13 cellular contexts compared by ENCODE assay signal in genomic region chr20:56360899-56361199, GRCh38. TPM values are rescaled to one million over a fixed set of nuclear protein-coding genes. Genes with fewer than 3 reads are reported as not detected.
DNase-seq lines count a peak whose midpoint lies in the region; ATAC-seq, FAIRE-seq and TF ChIP-seq lines count a peak whose summit lies in the region.
"Had no signal": no experiment of that assay in that cellular context is flagged by ENCODE, and none has a peak within 500 bp of the region (broad histone marks: within the 10 kb centered on the region; RNA-seq: fewer than 3 reads in every experiment).

No MANE protein-coding gene starts in this region.

- FAIRE-seq in HTR-8/SVneo (lab: Jason Lieb, UNC): no peak

- no peaks in the 10 kb centered on the region for H3K79me2 ChIP-seq in GM23338 (replicated peaks; ENCODE audit: insufficient read depth)

- no peaks in the 10 kb centered on the region for H3K27me3 ChIP-seq in CD8-positive, alpha-beta T cell (ENCODE audit: insufficient read depth, low read length)
- no peaks in the 10 kb centered on the region for H3K27me3 ChIP-seq in breast epithelium
- no peaks in the 10 kb centered on the region for H3K27me3 ChIP-seq in GM23338 (ENCODE audit: insufficient read depth)
- H3K27me3 ChIP-seq: BLaER1 treated with 17β-estradiol and CSF1 and Interleukin-3, amounts not matched to agents 10 nM and 100 nM; SJSA1 had no signal

- no peaks in the 10 kb centered on the region for H3K9me2 ChIP-seq in GM23338 (ENCODE audit: insufficient read depth)

- H4K20me1 ChIP-seq in GM23338 (replicated peaks; ENCODE audit: insufficient read depth): no peaks in the 10 kb centered on the region

- no peak overlapping the region for H3K27ac ChIP-seq in CD8-positive, alpha-beta T cell (ENCODE audit: low read depth, low read length)
- peak overlapping the region; percentile 89 for H3K27ac ChIP-seq in breast epithelium
- H3K27ac ChIP-seq in GM23338 (ENCODE audit: low read depth): no peak overlapping the region
- H3K27ac ChIP-seq: BLaER1 treated with 17β-estradiol and CSF1 and Interleukin-3, amounts not matched to agents 10 nM and 100 nM; SJSA1; WERI-Rb-1 had no signal

- no peak for DNase-seq in CD8-positive, alpha-beta T cell
- DNase-seq in breast epithelium (ENCODE audit: low spot score in 2 of 2) (no peak), A172 (ENCODE audit: low spot score) (no peak), GM23338 (ENCODE audit: low spot score) (no peak), HTR-8/SVneo (ENCODE audit: insufficient read length, low spot score) (no peak)
- DNase-seq in activated naive CD4-positive, alpha-beta T cell treated with anti-CD3 and anti-CD28 coated beads, Interleukin-2, amount 50 U/mL, for 16 hours: no peak
- DNase-seq: NCI-H1105, NCI-H526 treated with DMSO at 0.1 percent for 48 hours, WERI-Rb-1 had no signal

- no peak for TF ChIP-seq CTCF in CD8-positive, alpha-beta T cell (IDR thresholded peaks at IDR 0.05)
- TF ChIP-seq CTCF in breast epithelium (IDR thresholded peaks at IDR 0.05) (no peak), nephron (IDR thresholded peaks at IDR 0.05; ENCODE audit: unreplicated experiment in 3 of 3) (no peak), GM23338 (conservative IDR thresholded peaks at IDR 0.05; ENCODE audit: low read depth in 2 of 2) (no peak)

- TF ChIP-seq POLR2A in breast epithelium (IDR thresholded peaks at IDR 0.05): no peak

- H3K4me3 ChIP-seq in CD8-positive, alpha-beta T cell (ENCODE audit: low read depth, low read length): no peak overlapping the region
- peak overlapping the region in 2 of 3 donors; percentile 90 to 93 for H3K4me3 ChIP-seq in breast epithelium
- no peak overlapping the region for H3K4me3 ChIP-seq in GM23338
- H3K4me3 ChIP-seq: BLaER1 treated with 17β-estradiol and CSF1 and Interleukin-3, amounts not matched to agents 10 nM and 100 nM had no signal

- H3K9me3 Mint-ChIP-seq in CD8-positive, alpha-beta T cell: no peaks in the 10 kb centered on the region
- H3K9me3 Mint-ChIP-seq in IgD-negative memory B cell (no peaks in the 10 kb centered on the region), nephron (no peaks in the 10 kb centered on the region), GM23338 (no peaks in the 10 kb centered on the region; the same call in 2 of the 3 replicates)

- H3K27ac Mint-ChIP-seq in CD8-positive, alpha-beta T cell: no peak overlapping the region
- no peak overlapping the region for H3K27ac Mint-ChIP-seq in IgD-negative memory B cell
- H3K27ac Mint-ChIP-seq in nephron: peak overlapping the region; percentile 85 to 94 (median 93)
- no peak overlapping the region for H3K27ac Mint-ChIP-seq in GM23338

- peaks cover 8% of the 10 kb centered on the region for H3K4me1 ChIP-seq in CD8-positive, alpha-beta T cell (ENCODE audit: insufficient read depth, low read length)
- H3K4me1 ChIP-seq in breast epithelium (peaks cover 7 to 9% of the 10 kb centered on the region in 2 donors), GM23338 (ENCODE audit: insufficient read depth) (peaks cover 14% of the 10 kb centered on the region)

- H3K27me3 Mint-ChIP-seq in CD8-positive, alpha-beta T cell (ENCODE audit: low read depth): no peaks in the 10 kb centered on the region
- no peaks in the 10 kb centered on the region for H3K27me3 Mint-ChIP-seq in IgD-negative memory B cell
- H3K27me3 Mint-ChIP-seq in nephron (ENCODE audit: low read depth): peaks cover 3% of the 10 kb centered on the region
- peaks cover 14% of the 10 kb centered on the region for H3K27me3 Mint-ChIP-seq in GM23338 (ENCODE audit: insufficient read depth, low read depth, poor library complexity)

- H3K36me3 ChIP-seq in CD8-positive, alpha-beta T cell (ENCODE audit: insufficient read depth, low read length): no peaks in the 10 kb centered on the region
- H3K36me3 ChIP-seq in breast epithelium (no peaks in the 10 kb centered on the region), GM23338 (ENCODE audit: insufficient read depth) (no peaks in the 10 kb centered on the region)
- H3K36me3 ChIP-seq: WERI-Rb-1 had no signal

- no peak overlapping the region for H3K4me2 ChIP-seq in GM23338

- POLR2A ChIA-PET in CD8-positive, alpha-beta T cell (lab: Charles Lee): interaction anchor here (3.7 kb wide), 1 partner anchor 32 kb away, joined by 21 read pairs; the partner anchor contains the start of genes AURKA and CSTF1

- H3F3A ChIP-seq in GM23338 (replicated peaks; ENCODE audit: low read depth): no peaks in the 10 kb centered on the region

- H2AFZ ChIP-seq in GM23338: no peak overlapping the region

- CTCF ChIA-PET in CD8-positive, alpha-beta T cell (lab: Charles Lee): interaction anchor here (3.0 kb wide), 1 partner anchor 17 kb away, joined by 8 read pairs; no protein-coding TSS in a partner anchor

- H3K9me3 ChIP-seq in CD8-positive, alpha-beta T cell (ENCODE audit: low read length): no peaks in the 10 kb centered on the region
- H3K9me3 ChIP-seq in breast epithelium: no peaks in the 10 kb centered on the region
- H3K9me3 ChIP-seq: BLaER1 treated with 17β-estradiol and CSF1 and Interleukin-3, amounts not matched to agents 10 nM and 100 nM; SJSA1 had no signal

- peaks cover 22% of the 10 kb centered on the region for H3K4me1 Mint-ChIP-seq in CD8-positive, alpha-beta T cell (ENCODE audit: low read depth)
- H3K4me1 Mint-ChIP-seq in IgD-negative memory B cell (peaks cover 10 to 13% (median 13%) of the 10 kb centered on the region in 3 donors), nephron (peaks cover 37% of the 10 kb centered on the region), GM23338 (peaks cover 11% of the 10 kb centered on the region)

- peak overlapping the region; percentile 42 for H3K4me3 Mint-ChIP-seq in CD8-positive, alpha-beta T cell
- H3K4me3 Mint-ChIP-seq in IgD-negative memory B cell (peak overlapping the region in 3 of 4 donors; percentile 5 to 94 (median 84)), nephron (peak overlapping the region; percentile 91 to 98 (median 96)), GM23338 (no peak overlapping the region)

- H3K36me3 Mint-ChIP-seq in CD8-positive, alpha-beta T cell: peaks cover 17% of the 10 kb centered on the region
- no peaks in the 10 kb centered on the region for H3K36me3 Mint-ChIP-seq in IgD-negative memory B cell
- H3K36me3 Mint-ChIP-seq in nephron (ENCODE audit: low read depth): peaks cover 14% of the 10 kb centered on the region
- H3K36me3 Mint-ChIP-seq in GM23338 (ENCODE audit: low read depth): peaks cover under 1% of the 10 kb centered on the region; the same call in 2 of the 3 replicates

- intact Hi-C loops in CD8-positive, alpha-beta T cell (cut with DNase I, micrococcal nuclease): no loop called here
- intact Hi-C loops in breast epithelium (cut with DNase I; ENCODE audit: low total_unique reads): no loop called here

- ATAC-seq in CD8-positive, alpha-beta T cell: no peak
- ATAC-seq in GM23338: no peak

TF ChIP-seq in GM23338, 12 proteins besides CTCF, POLR2A, EP300 and RAD21 (continues in another document):
- TF ChIP-seq NANOG (IDR thresholded peaks at IDR 0.05; ENCODE audit: borderline replicate concordance) (no peak), CREB1 (CRISPR knock-in tag; IDR thresholded peaks at IDR 0.05; ENCODE audit: low read depth) (no peak), POLR2AphosphoS5 (IDR thresholded peaks at IDR 0.05; ENCODE audit: low read depth) (no peak)

RNA-seq across cellular contexts. Expression of gene FAM210B, which starts 2.1 kb away (rescaled TPM):
- 10 to 100 TPM; 10.8 to 12.1 TPM for total RNA-seq in CD8-positive, alpha-beta T cell
- 15.8 TPM for polyA plus RNA-seq in IgD-negative memory B cell
- 10 to 100 TPM; 62.6 to 100.0 (median 80.8) TPM for total RNA-seq in breast epithelium
- total RNA-seq in A172 (2014; rRNA removed; shearing (Covaris generic)): 40.1 and 42.3 TPM in 2 replicates
- 15.7 and 16.2 TPM in 2 replicates for total RNA-seq in GM23338 (2014; rRNA removed; shearing (Covaris generic))
- 14.6 and 15.4 TPM in 2 replicates for polyA plus RNA-seq in GM23338 (2016; fragmentation: Nextera tagmentation; extraction: Ambion mirVana)

RNA-seq across cellular contexts. Expression of gene AURKA, which starts 31.2 kb away (rescaled TPM):
- total RNA-seq in CD8-positive, alpha-beta T cell: under 1 TPM; 0.22 to 0.81 TPM
- polyA plus RNA-seq in IgD-negative memory B cell: 0.95 TPM
- 1 to 10 TPM in 2 of 3 donors, under 1 TPM in 1; 0.98 to 2.2 (median 1.6) TPM for total RNA-seq in breast epithelium
- 131 and 137 TPM in 2 replicates for total RNA-seq in A172 (2014; rRNA removed; shearing (Covaris generic))
- total RNA-seq in GM23338 (2014; rRNA removed; shearing (Covaris generic)): 75.8 and 96.9 TPM in 2 replicates
- 79.3 and 82.0 TPM in 2 replicates for polyA plus RNA-seq in GM23338 (2016; fragmentation: Nextera tagmentation; extraction: Ambion mirVana)

RNA-seq across cellular contexts. Expression of gene CSTF1, which starts 31.6 kb away (rescaled TPM):
- total RNA-seq in CD8-positive, alpha-beta T cell: 10 to 100 TPM; 20.7 to 26.0 TPM
- polyA plus RNA-seq in IgD-negative memory B cell (29.1 TPM), GM23338 (2016; fragmentation: Nextera tagmentation; extraction: Ambion mirVana) (17.1 and 21.5 TPM in 2 replicates)
- total RNA-seq in breast epithelium: 10 to 100 TPM; 17.1 to 53.4 (median 35.7) TPM
- total RNA-seq in A172 (2014; rRNA removed; shearing (Covaris generic)): 48.7 and 68.4 TPM in 2 replicates
- 59.1 and 62.3 TPM in 2 replicates for total RNA-seq in GM23338 (2014; rRNA removed; shearing (Covaris generic))

RNA-seq across cellular contexts. Expression of gene CASS4, which starts 51.2 kb away (rescaled TPM):
- 10 to 100 TPM; 23.5 to 26.0 TPM for total RNA-seq in CD8-positive, alpha-beta T cell
- 0.34 TPM for polyA plus RNA-seq in IgD-negative memory B cell
- 1 to 10 TPM; 1.6 to 3.4 (median 2.2) TPM for total RNA-seq in breast epithelium
- total RNA-seq in A172 (2014; rRNA removed; shearing (Covaris generic)): not detected in 2 replicates
- 0.12 TPM in 1 of 2 replicates, not detected in the other for total RNA-seq in GM23338 (2014; rRNA removed; shearing (Covaris generic))
- not detected in 2 replicates for polyA plus RNA-seq in GM23338 (2016; fragmentation: Nextera tagmentation; extraction: Ambion mirVana)
- total RNA-seq: SJSA1 had no signal

Comparison
In these comparisons a context has a peak if more than half of its experiments do, and no peak if none do; other contexts are left out.
1. H3K27ac ChIP-seq: peak in breast epithelium (2 of 2); none in CD8-positive, alpha-beta T cell (single experiment) and GM23338 (single experiment).
2. H3K4me3 ChIP-seq: peak in breast epithelium (2 of 3); none in CD8-positive, alpha-beta T cell (single experiment) and GM23338 (single experiment).
3. H3K27ac Mint-ChIP-seq: peak in nephron (3 of 3); none in CD8-positive, alpha-beta T cell (single experiment), IgD-negative memory B cell (0 of 3) and GM23338 (single experiment).
4. RNA of gene AURKA, which starts 31.2 kb away (total RNA-seq): 131 to 137 TPM in A172 and 75.8 to 96.9 TPM in GM23338; 0.98 to 2.2 TPM in breast epithelium and 0.22 to 0.81 TPM in CD8-positive, alpha-beta T cell; every median in the first group is over 10 times any median in the second.